1 cellular context compared by ENCODE assay signal in genomic region chr12:16401835-16402234, GRCh38. TPM values are rescaled to one million over a fixed set of nuclear protein-coding genes. Genes with fewer than 3 reads are reported as not detected.
"Had no signal": no experiment of that assay in that cellular context is flagged by ENCODE, and none has a peak within 500 bp of the region (broad histone marks: within the 10 kb centered on the region; RNA-seq: fewer than 3 reads in every experiment).

No MANE protein-coding gene starts in this region.

RNA-seq across cellular contexts. Expression of gene MGST1, which starts 54.4 kb away (rescaled TPM):
- total RNA-seq: G401 had no signal
